ENCODE assay signal across 1 cellular context in genomic region chr19:4172861-4173473, GRCh38.
TF ChIP-seq lines count a peak whose summit lies in the region.

No MANE protein-coding gene starts in this region.

TF ChIP-seq in HEK293, 187 proteins besides CTCF, POLR2A, EP300 and RAD21 (continued from another document and continues in another):
- TF ChIP-seq ZBTB10 (tag by site-specific recombination; IDR thresholded peaks at IDR 0.05) (peak; percentile 48; the same call in 1 of the 2 replicates), ZNF155 (tag by site-specific recombination; IDR thresholded peaks at IDR 0.05) (no peak), ZNF362 (tag by site-specific recombination; IDR thresholded peaks at IDR 0.05) (no peak), ZBTB6 (tag by site-specific recombination; IDR thresholded peaks at IDR 0.05) (no peak), ZNF777 (tag by site-specific recombination; IDR thresholded peaks at IDR 0.05; ENCODE audit: borderline replicate concordance) (no peak), ZNF530 (tag by site-specific recombination; IDR thresholded peaks at IDR 0.05; ENCODE audit: low read depth) (no peak), ZNF2 (tag by site-specific recombination; IDR thresholded peaks at IDR 0.05) (no peak), ZNF350 (tag by site-specific recombination; IDR thresholded peaks at IDR 0.05) (no peak), ZNF398 (tag by site-specific recombination; IDR thresholded peaks at IDR 0.05) (no peak), KLF17 (tag by site-specific recombination; IDR thresholded peaks at IDR 0.05) (peak; percentile 80), ZBTB48 (tag by site-specific recombination; IDR thresholded peaks at IDR 0.05) (no peak), ZNF341 (tag by site-specific recombination; IDR thresholded peaks at IDR 0.05; ENCODE audit: low read depth) (peak; percentile 99), ZNF19 (tag by site-specific recombination; IDR thresholded peaks at IDR 0.05; ENCODE audit: low read depth) (no peak), ZNF529 (tag by site-specific recombination; IDR thresholded peaks at IDR 0.05; ENCODE audit: insufficient replicate concordance) (no peak), ZBTB20 (tag by site-specific recombination; IDR thresholded peaks at IDR 0.05) (0 out of 2 replicates have a peak, but pooled peaks have one; percentile 25), ZNF239 (tag by site-specific recombination; IDR thresholded peaks at IDR 0.05) (no peak), ZNF274 (IDR thresholded peaks at IDR 0.05; ENCODE audit: low read length) (no peak), ZNF274 (tag by site-specific recombination; IDR thresholded peaks at IDR 0.05; ENCODE audit: borderline replicate concordance) (no peak), ZNF157 (tag by site-specific recombination; IDR thresholded peaks at IDR 0.05) (no peak), ZNF629 (tag by site-specific recombination; IDR thresholded peaks at IDR 0.05) (0 out of 2 replicates have a peak, but pooled peaks have one; percentile 17), ZNF140 (tag by site-specific recombination; IDR thresholded peaks at IDR 0.05) (no peak), ZNF292 (tag by site-specific recombination; IDR thresholded peaks at IDR 0.05; ENCODE audit: borderline replicate concordance, low read depth) (no peak), ZNF600 (tag by site-specific recombination; IDR thresholded peaks at IDR 0.05) (peak; percentile 63), HOXA7 (CRISPR knock-in tag; IDR thresholded peaks at IDR 0.05; ENCODE audit: borderline replicate concordance) (no peak), PRDM10 (tag by site-specific recombination; IDR thresholded peaks at IDR 0.05) (no peak; the same call in 1 of the 2 replicates), ZNF473 (tag by site-specific recombination; IDR thresholded peaks at IDR 0.05) (no peak), ZXDB (tag by site-specific recombination; IDR thresholded peaks at IDR 0.05) (no peak), KLF7 (tag by site-specific recombination; IDR thresholded peaks at IDR 0.05; ENCODE audit: borderline replicate concordance) (no peak), ZNF16 (tag by site-specific recombination; IDR thresholded peaks at IDR 0.05; ENCODE audit: low read depth) (no peak), ZNF175 (tag by site-specific recombination; IDR thresholded peaks at IDR 0.05) (no peak), SCRT1 (tag by site-specific recombination; IDR thresholded peaks at IDR 0.05; ENCODE audit: borderline replicate concordance) (no peak), ZFP69B (tag by site-specific recombination; IDR thresholded peaks at IDR 0.05) (peak; percentile 70; the same call in 1 of the 2 replicates), ZBTB11 (tag by site-specific recombination; conservative IDR thresholded peaks at IDR 0.05; ENCODE audit: low read depth) (peak; percentile 18; the same call in 1 of the 2 replicates), ZNF785 (tag by site-specific recombination; IDR thresholded peaks at IDR 0.05) (no peak), YY2 (tag by site-specific recombination; IDR thresholded peaks at IDR 0.05) (no peak), ATF2 (tag by site-specific recombination; IDR thresholded peaks at IDR 0.05; ENCODE audit: low read depth) (no peak), ZNF76 (tag by site-specific recombination; IDR thresholded peaks at IDR 0.05; ENCODE audit: borderline replicate concordance, low read depth) (0 out of 2 replicates have a peak, but pooled peaks have one; percentile 19), SALL2 (tag by site-specific recombination; IDR thresholded peaks at IDR 0.05; ENCODE audit: borderline replicate concordance) (no peak), ZNF704 (tag by site-specific recombination; IDR thresholded peaks at IDR 0.05) (no peak), YY1 (tag by site-specific recombination; IDR thresholded peaks at IDR 0.05) (no peak), SP7 (tag by site-specific recombination; IDR thresholded peaks at IDR 0.05) (no peak; the same call in 1 of the 2 replicates), ZNF48 (tag by site-specific recombination; IDR thresholded peaks at IDR 0.05) (no peak), ZNF335 (tag by site-specific recombination; conservative IDR thresholded peaks at IDR 0.05) (peak; percentile 55), ZBTB44 (tag by site-specific recombination; IDR thresholded peaks at IDR 0.05) (no peak)
